In the genomic region with DNA sequence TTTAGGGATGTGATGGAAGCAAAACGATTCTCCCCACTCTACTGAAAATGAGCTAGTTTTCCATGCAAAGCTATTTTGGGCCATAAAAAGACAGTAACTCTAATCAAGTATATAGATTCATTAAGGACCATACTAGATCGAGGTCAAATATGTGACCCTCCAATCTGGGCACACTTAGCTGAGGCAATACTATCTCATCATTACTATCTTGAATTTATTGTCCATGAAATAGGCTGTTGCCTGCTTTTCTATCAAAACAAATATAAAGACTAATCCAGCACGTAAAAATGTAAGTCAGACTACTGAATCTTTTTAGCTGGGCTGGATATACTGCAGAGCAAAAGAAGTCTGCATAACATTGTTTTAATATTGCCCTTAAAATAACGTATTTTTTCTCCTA, we compare ENCODE assay signal across 21 cellular contexts.
DNase-seq lines count a peak whose midpoint lies in the region; ATAC-seq, FAIRE-seq and TF ChIP-seq lines count a peak whose summit lies in the region.
"Had no signal": no experiment of that assay in that cellular context is flagged by ENCODE, and none has a peak within 500 bp of the region (broad histone marks: within the 10 kb centered on the region; RNA-seq: fewer than 3 reads in every experiment).

No MANE protein-coding gene starts in this region.

- H3K9ac ChIP-seq in HCT116 (ENCODE audit: low read length) (no peak overlapping the region), Karpas-422 (ENCODE audit: low read length) (no peak overlapping the region)
- H3K9ac ChIP-seq: BLaER1 treated with 17β-estradiol and CSF1 and Interleukin-3, amounts not matched to agents 10 nM and 100 nM; GM23248 had no signal

- H3K4me3 ChIP-seq in HCT116 (replicated peaks in 1 of 2; ENCODE audit: low read depth in 1 of 2, low read length in 2 of 2) (no peak overlapping the region), PC-9 (no peak overlapping the region), Karpas-422 (ENCODE audit: low read length) (no peak overlapping the region)
- H3K4me3 ChIP-seq: BLaER1 treated with 17β-estradiol and CSF1 and Interleukin-3, amounts not matched to agents 10 nM and 100 nM; GM12878; GM23248 had no signal

- H3K4me1 Mint-ChIP-seq in nephron: peaks cover 36% of the 10 kb centered on the region
- H3K4me1 Mint-ChIP-seq: B cell had no signal

- CTCF ChIA-PET in HCT116 (lab: Charles Lee) (no interaction called here), PC-9 (lab: Charles Lee) (no interaction called here)

- POLR2A ChIA-PET in HCT116 (lab: Charles Lee) (no interaction called here), PC-9 (lab: Charles Lee; ENCODE audit: unreplicated experiment) (no interaction called here)

- H2AFZ ChIP-seq in HCT116 (ENCODE audit: low read depth, low read length, poor library complexity, severe bottlenecking) (peak overlapping the region; percentile 37), PC-9 (0 out of 2 replicates have a peak overlapping the region, but pooled peaks have one; percentile 52), Karpas-422 (ENCODE audit: low read length) (no peak overlapping the region)
- H2AFZ ChIP-seq: GM23248 had no signal

- H3K27me3 ChIP-seq in HCT116 (ENCODE audit: insufficient read depth, low read length) (no peaks in the 10 kb centered on the region), PC-9 (ENCODE audit: insufficient read depth, low read depth) (no peaks in the 10 kb centered on the region), Karpas-422 (ENCODE audit: low read length) (no peaks in the 10 kb centered on the region)
- H3K27me3 ChIP-seq: BLaER1 treated with 17β-estradiol and CSF1 and Interleukin-3, amounts not matched to agents 10 nM and 100 nM had no signal

- intact Hi-C loops in HCT116 (cut with micrococcal nuclease) (no loop called here), PC-9 (cut with micrococcal nuclease; ENCODE audit: unreplicated experiment) (no loop called here)

- TF ChIP-seq CTCF in D721Med (IDR thresholded peaks at IDR 0.05; ENCODE audit: insufficient read depth, missing control alignments) (no peak), HCT116 (IDR thresholded peaks at IDR 0.05 in 2 of 3, conservative IDR thresholded peaks at IDR 0.05 in 1 of 3; ENCODE audit: borderline replicate concordance in 1 of 3, insufficient read depth in 1 of 3, low read depth in 2 of 3, low read length in 2 of 3) (no peak), PC-9 (conservative IDR thresholded peaks at IDR 0.05) (no peak), nephron (IDR thresholded peaks at IDR 0.05; ENCODE audit: unreplicated experiment in 3 of 3) (no peak)

- DNase-seq in D721Med (ENCODE audit: insufficient read length, low spot score): no peak
- DNase-seq in HCT116 (ENCODE audit: low read depth, low spot score): no peak
- DNase-seq in PC-9: no peak
- DNase-seq in Karpas-422: no peak
- DNase-seq in iPS-NIHi11 (ENCODE audit: low spot score): no peak
- DNase-seq: Calu3; CD8-positive, alpha-beta T cell; DMS 273 treated with DMSO at 0.1 percent for 48 hours; DMS53; DND-41; EL; GM23248; HCEC 1CT had no signal

- no peak overlapping the region for H3K4me3 Mint-ChIP-seq in nephron
- H3K4me3 Mint-ChIP-seq: B cell; CD8-positive, alpha-beta T cell had no signal

- no peaks in the 10 kb centered on the region for H3K36me3 Mint-ChIP-seq in nephron (ENCODE audit: low read depth)
- H3K36me3 Mint-ChIP-seq: CD8-positive, alpha-beta T cell had no signal

- H3K36me3 ChIP-seq in HCT116 (ENCODE audit: control insufficient read depth in 1 of 2, insufficient read depth in 2 of 2, low read length in 2 of 2) (no peaks in the 10 kb centered on the region), PC-9 (ENCODE audit: low read depth) (no peaks in the 10 kb centered on the region), Karpas-422 (ENCODE audit: insufficient read depth, low read length) (no peaks in the 10 kb centered on the region)
- H3K36me3 ChIP-seq: BLaER1 treated with 17β-estradiol and CSF1 and Interleukin-3, amounts not matched to agents 10 nM and 100 nM had no signal

- H3K4me1 ChIP-seq in HCT116 (ENCODE audit: control insufficient read depth in 1 of 2, insufficient read depth in 2 of 2, low read length in 2 of 2) (peaks cover 17 to 26% of the 10 kb centered on the region in 2 experiments), PC-9 (replicated peaks; ENCODE audit: insufficient read depth) (peaks cover 16% of the 10 kb centered on the region), Karpas-422 (ENCODE audit: low read length) (no peaks in the 10 kb centered on the region)
- H3K4me1 ChIP-seq: BLaER1 treated with 17β-estradiol and CSF1 and Interleukin-3, amounts not matched to agents 10 nM and 100 nM had no signal

- no peaks in the 10 kb centered on the region for H3K27me3 Mint-ChIP-seq in nephron (ENCODE audit: low read depth)
- H3K27me3 Mint-ChIP-seq: B cell had no signal

- peak overlapping the region in 2 of 3 experiments; percentile 9 to 86 for H3K27ac Mint-ChIP-seq in nephron
- H3K27ac Mint-ChIP-seq: B cell; CD8-positive, alpha-beta T cell had no signal

- H3K79me2 ChIP-seq in HCT116 (ENCODE audit: insufficient read depth, low read length): no peaks in the 10 kb centered on the region
- no peaks in the 10 kb centered on the region for H3K79me2 ChIP-seq in PC-9 (ENCODE audit: low read depth)
- no peaks in the 10 kb centered on the region for H3K79me2 ChIP-seq in Karpas-422 (ENCODE audit: low read length)

- H4K20me1 ChIP-seq in HCT116 (ENCODE audit: insufficient read depth) (no peaks in the 10 kb centered on the region), PC-9 (ENCODE audit: insufficient read depth) (no peaks in the 10 kb centered on the region), Karpas-422 (ENCODE audit: insufficient read depth, low read depth, low read length) (no peaks in the 10 kb centered on the region)
- H4K20me1 ChIP-seq: BLaER1 treated with 17β-estradiol and CSF1 and Interleukin-3, amounts not matched to agents 10 nM and 100 nM had no signal

- peaks cover 4% of the 10 kb centered on the region for H3K9me3 Mint-ChIP-seq in nephron

- no peak overlapping the region for H3K27ac ChIP-seq in HCT116 (ENCODE audit: low read depth, low read length)
- H3K27ac ChIP-seq in PC-9: no peak overlapping the region
- H3K27ac ChIP-seq in Karpas-422 (ENCODE audit: low read length): no peak overlapping the region
- H3K27ac ChIP-seq: BLaER1 treated with 17β-estradiol and CSF1 and Interleukin-3, amounts not matched to agents 10 nM and 100 nM; GM23248; HL-60 had no signal

- H3K9me2 ChIP-seq in HCT116 (ENCODE audit: insufficient read depth): no peaks in the 10 kb centered on the region
- no peaks in the 10 kb centered on the region for H3K9me2 ChIP-seq in PC-9 (ENCODE audit: insufficient read depth)
- no peaks in the 10 kb centered on the region for H3K9me2 ChIP-seq in Karpas-422 (replicated peaks; ENCODE audit: insufficient read depth, low read length)

- TF ChIP-seq RAD21 in HCT116 (IDR thresholded peaks at IDR 0.05; ENCODE audit: low read depth): no peak

- BruUV-seq in HCT116 (replicated peaks; lab: Mats Ljungman, UMichigan) (no TSS peak), PC-9 (replicated peaks; lab: Mats Ljungman, UMichigan) (no TSS peak)

- FAIRE-seq in D721Med (lab: Jason Lieb, UNC): peak; percentile 6
- FAIRE-seq: GM12878, GM19239, H54 had no signal

- H3K4me2 ChIP-seq in HCT116 (ENCODE audit: low read length): no peak overlapping the region
- H3K4me2 ChIP-seq in PC-9: no peak overlapping the region
- H3K4me2 ChIP-seq in Karpas-422 (ENCODE audit: low read depth, low read length, poor library complexity, severe bottlenecking): no peak overlapping the region
- H3K4me2 ChIP-seq: BLaER1 treated with 17β-estradiol and CSF1 and Interleukin-3, amounts not matched to agents 10 nM and 100 nM had no signal

- RAD21 ChIA-PET in HCT116 (lab: Charles Lee; ENCODE audit: low non-redundant PET in 1 of 2, low total read pairs in 2 of 2, uncharacterized antibody in 2 of 2, unreplicated experiment in 2 of 2): no interaction called here

- TF ChIP-seq POLR2A in HCT116 (IDR thresholded peaks at IDR 0.05; ENCODE audit: borderline replicate concordance, extremely low read depth, insufficient read depth, insufficient read length): no peak

- H3F3A ChIP-seq in PC-9 (ENCODE audit: insufficient read depth, low read depth): no peaks in the 10 kb centered on the region

- H3K9me3 ChIP-seq in HCT116 (ENCODE audit: control insufficient read depth in 1 of 2, insufficient read depth in 1 of 2, low read depth in 1 of 2, low read length in 2 of 2) (no peaks in the 10 kb centered on the region), PC-9 (ENCODE audit: insufficient read depth, low read depth) (no peaks in the 10 kb centered on the region), Karpas-422 (ENCODE audit: low read length) (peaks cover 21% of the 10 kb centered on the region)
- H3K9me3 ChIP-seq: BLaER1 treated with 17β-estradiol and CSF1 and Interleukin-3, amounts not matched to agents 10 nM and 100 nM had no signal

- ATAC-seq in HCT116: no peak
- no peak for ATAC-seq in GM19455 (IDR thresholded peaks at IDR 0.05; ENCODE audit: unreplicated experiment)
- ATAC-seq: CD8-positive, alpha-beta T cell; GM12878 had no signal

TF ChIP-seq in HCT116, 20 proteins besides CTCF, POLR2A, EP300 and RAD21:
- TF ChIP-seq SP1 (IDR thresholded peaks at IDR 0.05; ENCODE audit: low read depth) (no peak), ELF1 (IDR thresholded peaks at IDR 0.05; ENCODE audit: borderline replicate concordance, low read depth) (no peak), EGR1 (IDR thresholded peaks at IDR 0.05; ENCODE audit: low read depth) (no peak), SRF (IDR thresholded peaks at IDR 0.05; ENCODE audit: low read depth) (no peak), EZH2 (IDR thresholded peaks at IDR 0.05) (no peak), YY1 (IDR thresholded peaks at IDR 0.05; ENCODE audit: extremely low read depth, insufficient replicate concordance, low read depth, low read length) (no peak), ZFX (IDR thresholded peaks at IDR 0.05) (no peak), CEBPB (IDR thresholded peaks at IDR 0.05; ENCODE audit: low read depth) (no peak)
- TF ChIP-seq, protein P1, sequence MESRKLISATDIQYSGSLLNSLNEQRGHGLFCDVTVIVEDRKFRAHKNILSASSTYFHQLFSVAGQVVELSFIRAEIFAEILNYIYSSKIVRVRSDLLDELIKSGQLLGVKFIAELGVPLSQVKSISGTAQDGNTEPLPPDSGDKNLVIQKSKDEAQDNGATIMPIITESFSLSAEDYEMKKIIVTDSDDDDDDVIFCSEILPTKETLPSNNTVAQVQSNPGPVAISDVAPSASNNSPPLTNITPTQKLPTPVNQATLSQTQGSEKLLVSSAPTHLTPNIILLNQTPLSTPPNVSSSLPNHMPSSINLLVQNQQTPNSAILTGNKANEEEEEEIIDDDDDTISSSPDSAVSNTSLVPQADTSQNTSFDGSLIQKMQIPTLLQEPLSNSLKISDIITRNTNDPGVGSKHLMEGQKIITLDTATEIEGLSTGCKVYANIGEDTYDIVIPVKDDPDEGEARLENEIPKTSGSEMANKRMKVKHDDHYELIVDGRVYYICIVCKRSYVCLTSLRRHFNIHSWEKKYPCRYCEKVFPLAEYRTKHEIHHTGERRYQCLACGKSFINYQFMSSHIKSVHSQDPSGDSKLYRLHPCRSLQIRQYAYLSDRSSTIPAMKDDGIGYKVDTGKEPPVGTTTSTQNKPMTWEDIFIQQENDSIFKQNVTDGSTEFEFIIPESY (IDR thresholded peaks at IDR 0.05; ENCODE audit: extremely low read depth, insufficient replicate concordance, low read length): no peak
